1 cellular context compared by ENCODE assay signal in the genomic region with DNA sequence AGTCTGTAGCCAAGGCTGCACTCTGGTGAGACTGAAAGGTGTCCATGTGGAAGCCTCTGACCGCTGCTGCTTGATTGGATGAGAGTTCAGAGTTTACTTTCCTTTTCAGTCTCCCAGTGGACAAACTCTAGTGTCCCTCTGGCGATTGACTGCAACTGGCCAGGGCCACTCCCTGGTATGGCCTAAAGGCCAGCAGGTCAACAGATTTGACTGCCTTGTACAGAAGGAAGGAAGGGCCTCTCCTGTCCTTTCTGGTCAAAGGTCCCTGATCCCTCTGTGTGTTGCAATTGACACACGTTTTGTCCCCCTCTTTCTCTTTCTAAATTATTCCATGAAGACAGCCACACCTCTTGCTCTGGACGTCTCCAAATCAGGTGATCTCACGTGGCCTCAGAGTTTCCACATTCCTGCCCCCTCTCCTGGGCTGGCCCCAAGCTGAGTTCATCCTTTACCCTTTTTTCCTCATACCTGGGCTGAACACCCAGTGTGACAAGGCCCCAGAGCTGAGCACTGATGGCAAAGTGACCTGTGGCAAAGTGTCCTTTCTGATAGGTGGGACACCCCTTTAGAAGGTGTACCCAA.
TF ChIP-seq lines count a peak whose summit lies in the region.

No MANE protein-coding gene starts in this region.

TF ChIP-seq in HepG2, 621 proteins besides CTCF, POLR2A, EP300 and RAD21 (continued from another document and continues in another):
- TF ChIP-seq MTA1 (CRISPR knock-in tag; IDR thresholded peaks at IDR 0.05; ENCODE audit: borderline replicate concordance) (peak; percentile 48; the same call in 1 of the 2 replicates), ELF4 (CRISPR knock-in tag; IDR thresholded peaks at IDR 0.05; ENCODE audit: borderline replicate concordance) (no peak), ZNF761 (CRISPR knock-in tag; conservative IDR thresholded peaks at IDR 0.05) (0 out of 2 replicates have a peak, but pooled peaks have one; percentile 43), CC2D1A (CRISPR knock-in tag; IDR thresholded peaks at IDR 0.05) (no peak), GATAD2A (CRISPR knock-in tag; IDR thresholded peaks at IDR 0.05) (peak; percentile 77), FOXO1 (CRISPR knock-in tag; IDR thresholded peaks at IDR 0.05) (peak; percentile 77), ZNF230 (CRISPR knock-in tag; IDR thresholded peaks at IDR 0.05) (peak; percentile 47; the same call in 1 of the 2 replicates), ZNF549 (CRISPR knock-in tag; IDR thresholded peaks at IDR 0.05) (no peak), ZNF431 (CRISPR knock-in tag; IDR thresholded peaks at IDR 0.05; ENCODE audit: borderline replicate concordance, low read depth) (no peak), XBP1 (CRISPR knock-in tag; IDR thresholded peaks at IDR 0.05) (no peak), NFATC3 (CRISPR knock-in tag; IDR thresholded peaks at IDR 0.05) (no peak), MIER3 (CRISPR knock-in tag; IDR thresholded peaks at IDR 0.05; ENCODE audit: borderline replicate concordance) (no peak), MED1 (CRISPR knock-in tag; IDR thresholded peaks at IDR 0.05) (0 out of 2 replicates have a peak, but pooled peaks have one; percentile 41), ETV5 (CRISPR knock-in tag; IDR thresholded peaks at IDR 0.05; ENCODE audit: borderline replicate concordance) (peak; percentile 27; the same call in 1 of the 2 replicates), NR2F6 (IDR thresholded peaks at IDR 0.05) (peak; percentile 92), NR2F6 (CRISPR knock-in tag; IDR thresholded peaks at IDR 0.05) (peak; percentile 93), ZNF3 (CRISPR knock-in tag; IDR thresholded peaks at IDR 0.05) (no peak), ZSCAN25 (CRISPR knock-in tag; IDR thresholded peaks at IDR 0.05) (no peak), ZNF317 (CRISPR knock-in tag; IDR thresholded peaks at IDR 0.05) (0 out of 2 replicates have a peak, but pooled peaks have one; percentile 38), ZFP82 (CRISPR knock-in tag; IDR thresholded peaks at IDR 0.05; ENCODE audit: borderline replicate concordance) (no peak), ZNF768 (CRISPR knock-in tag; IDR thresholded peaks at IDR 0.05) (no peak), SRY (CRISPR knock-in tag; IDR thresholded peaks at IDR 0.05) (no peak), ZNF615 (CRISPR knock-in tag; IDR thresholded peaks at IDR 0.05; ENCODE audit: borderline replicate concordance) (no peak), GTF3A (CRISPR knock-in tag; conservative IDR thresholded peaks at IDR 0.05) (no peak), MXD4 (CRISPR knock-in tag; IDR thresholded peaks at IDR 0.05) (0 out of 2 replicates have a peak, but pooled peaks have one; percentile 61), ZNF329 (CRISPR knock-in tag; IDR thresholded peaks at IDR 0.05; ENCODE audit: low read depth) (no peak), ZNF383 (CRISPR knock-in tag; IDR thresholded peaks at IDR 0.05; ENCODE audit: borderline replicate concordance) (no peak), ZNF441 (CRISPR knock-in tag; IDR thresholded peaks at IDR 0.05; ENCODE audit: borderline replicate concordance) (no peak), REPIN1 (CRISPR knock-in tag; IDR thresholded peaks at IDR 0.05; ENCODE audit: borderline replicate concordance, low read depth) (peak; percentile 57; the same call in 1 of the 2 replicates), HNRNPUL1 (IDR thresholded peaks at IDR 0.05; ENCODE audit: low read depth, low read length) (no peak), GATAD1 (CRISPR knock-in tag; IDR thresholded peaks at IDR 0.05) (no peak), MED8 (CRISPR knock-in tag; IDR thresholded peaks at IDR 0.05; ENCODE audit: insufficient replicate concordance) (peak; percentile 32), ARNTL (CRISPR knock-in tag; IDR thresholded peaks at IDR 0.05) (peak; percentile 76), SP2 (CRISPR knock-in tag; IDR thresholded peaks at IDR 0.05) (no peak; the same call in 1 of the 2 replicates), TCF12 (IDR thresholded peaks at IDR 0.05) (no peak), TCF12 (CRISPR knock-in tag; IDR thresholded peaks at IDR 0.05) (no peak), ZNF331 (CRISPR knock-in tag; IDR thresholded peaks at IDR 0.05) (peak; percentile 74; the same call in 1 of the 2 replicates), PHF21A (CRISPR knock-in tag; IDR thresholded peaks at IDR 0.05) (peak; percentile 87), AGO2 (optimal IDR thresholded peaks at IDR 0.05; ENCODE audit: low read depth, low read length) (no peak), POLR2AphosphoS5 (IDR thresholded peaks at IDR 0.05; ENCODE audit: low read depth, low read length) (peak; percentile 30; the same call in 1 of the 2 replicates), ZNF772 (CRISPR knock-in tag; IDR thresholded peaks at IDR 0.05) (no peak), PITX1 (CRISPR knock-in tag; IDR thresholded peaks at IDR 0.05) (0 out of 2 replicates have a peak, but pooled peaks have one; percentile 46)
- TF ChIP-seq, protein P1, sequence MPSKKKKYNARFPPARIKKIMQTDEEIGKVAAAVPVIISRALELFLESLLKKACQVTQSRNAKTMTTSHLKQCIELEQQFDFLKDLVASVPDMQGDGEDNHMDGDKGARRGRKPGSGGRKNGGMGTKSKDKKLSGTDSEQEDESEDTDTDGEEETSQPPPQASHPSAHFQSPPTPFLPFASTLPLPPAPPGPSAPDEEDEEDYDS (CRISPR knock-in tag; IDR thresholded peaks at IDR 0.05), result 0 out of 2 replicates have a peak, but pooled peaks have one; percentile 35
- TF ChIP-seq, protein P2, sequence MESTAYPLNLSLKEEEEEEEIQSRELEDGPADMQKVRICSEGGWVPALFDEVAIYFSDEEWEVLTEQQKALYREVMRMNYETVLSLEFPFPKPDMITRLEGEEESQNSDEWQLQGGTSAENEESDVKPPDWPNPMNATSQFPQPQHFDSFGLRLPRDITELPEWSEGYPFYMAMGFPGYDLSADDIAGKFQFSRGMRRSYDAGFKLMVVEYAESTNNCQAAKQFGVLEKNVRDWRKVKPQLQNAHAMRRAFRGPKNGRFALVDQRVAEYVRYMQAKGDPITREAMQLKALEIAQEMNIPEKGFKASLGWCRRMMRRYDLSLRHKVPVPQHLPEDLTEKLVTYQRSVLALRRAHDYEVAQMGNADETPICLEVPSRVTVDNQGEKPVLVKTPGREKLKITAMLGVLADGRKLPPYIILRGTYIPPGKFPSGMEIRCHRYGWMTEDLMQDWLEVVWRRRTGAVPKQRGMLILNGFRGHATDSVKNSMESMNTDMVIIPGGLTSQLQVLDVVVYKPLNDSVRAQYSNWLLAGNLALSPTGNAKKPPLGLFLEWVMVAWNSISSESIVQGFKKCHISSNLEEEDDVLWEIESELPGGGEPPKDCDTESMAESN (CRISPR knock-in tag; conservative IDR thresholded peaks at IDR 0.05), result no peak
- TF ChIP-seq, protein P3, sequence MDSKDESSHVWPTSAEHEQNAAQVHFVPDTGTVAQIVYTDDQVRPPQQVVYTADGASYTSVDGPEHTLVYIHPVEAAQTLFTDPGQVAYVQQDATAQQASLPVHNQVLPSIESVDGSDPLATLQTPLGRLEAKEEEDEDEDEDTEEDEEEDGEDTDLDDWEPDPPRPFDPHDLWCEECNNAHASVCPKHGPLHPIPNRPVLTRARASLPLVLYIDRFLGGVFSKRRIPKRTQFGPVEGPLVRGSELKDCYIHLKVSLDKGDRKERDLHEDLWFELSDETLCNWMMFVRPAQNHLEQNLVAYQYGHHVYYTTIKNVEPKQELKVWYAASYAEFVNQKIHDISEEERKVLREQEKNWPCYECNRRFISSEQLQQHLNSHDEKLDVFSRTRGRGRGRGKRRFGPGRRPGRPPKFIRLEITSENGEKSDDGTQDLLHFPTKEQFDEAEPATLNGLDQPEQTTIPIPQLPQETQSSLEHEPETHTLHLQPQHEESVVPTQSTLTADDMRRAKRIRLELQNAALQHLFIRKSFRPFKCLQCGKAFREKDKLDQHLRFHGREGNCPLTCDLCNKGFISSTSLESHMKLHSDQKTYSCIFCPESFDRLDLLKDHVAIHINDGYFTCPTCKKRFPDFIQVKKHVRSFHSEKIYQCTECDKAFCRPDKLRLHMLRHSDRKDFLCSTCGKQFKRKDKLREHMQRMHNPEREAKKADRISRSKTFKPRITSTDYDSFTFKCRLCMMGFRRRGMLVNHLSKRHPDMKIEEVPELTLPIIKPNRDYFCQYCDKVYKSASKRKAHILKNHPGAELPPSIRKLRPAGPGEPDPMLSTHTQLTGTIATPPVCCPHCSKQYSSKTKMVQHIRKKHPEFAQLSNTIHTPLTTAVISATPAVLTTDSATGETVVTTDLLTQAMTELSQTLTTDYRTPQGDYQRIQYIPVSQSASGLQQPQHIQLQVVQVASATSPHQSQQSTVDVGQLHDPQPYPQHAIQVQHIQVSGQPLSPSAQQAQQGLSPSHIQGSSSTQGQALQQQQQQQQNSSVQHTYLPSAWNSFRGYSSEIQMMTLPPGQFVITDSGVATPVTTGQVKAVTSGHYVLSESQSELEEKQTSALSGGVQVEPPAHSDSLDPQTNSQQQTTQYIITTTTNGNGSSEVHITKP (CRISPR knock-in tag; IDR thresholded peaks at IDR 0.05; ENCODE audit: low read depth), result 0 out of 2 replicates have a peak, but pooled peaks have one; percentile 61
- TF ChIP-seq, protein P4, sequence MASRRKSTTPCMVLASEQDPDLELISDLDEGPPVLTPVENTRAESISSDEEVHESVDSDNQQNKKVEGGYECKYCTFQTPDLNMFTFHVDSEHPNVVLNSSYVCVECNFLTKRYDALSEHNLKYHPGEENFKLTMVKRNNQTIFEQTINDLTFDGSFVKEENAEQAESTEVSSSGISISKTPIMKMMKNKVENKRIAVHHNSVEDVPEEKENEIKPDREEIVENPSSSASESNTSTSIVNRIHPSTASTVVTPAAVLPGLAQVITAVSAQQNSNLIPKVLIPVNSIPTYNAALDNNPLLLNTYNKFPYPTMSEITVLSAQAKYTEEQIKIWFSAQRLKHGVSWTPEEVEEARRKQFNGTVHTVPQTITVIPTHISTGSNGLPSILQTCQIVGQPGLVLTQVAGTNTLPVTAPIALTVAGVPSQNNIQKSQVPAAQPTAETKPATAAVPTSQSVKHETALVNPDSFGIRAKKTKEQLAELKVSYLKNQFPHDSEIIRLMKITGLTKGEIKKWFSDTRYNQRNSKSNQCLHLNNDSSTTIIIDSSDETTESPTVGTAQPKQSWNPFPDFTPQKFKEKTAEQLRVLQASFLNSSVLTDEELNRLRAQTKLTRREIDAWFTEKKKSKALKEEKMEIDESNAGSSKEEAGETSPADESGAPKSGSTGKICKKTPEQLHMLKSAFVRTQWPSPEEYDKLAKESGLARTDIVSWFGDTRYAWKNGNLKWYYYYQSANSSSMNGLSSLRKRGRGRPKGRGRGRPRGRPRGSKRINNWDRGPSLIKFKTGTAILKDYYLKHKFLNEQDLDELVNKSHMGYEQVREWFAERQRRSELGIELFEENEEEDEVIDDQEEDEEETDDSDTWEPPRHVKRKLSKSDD (CRISPR knock-in tag; IDR thresholded peaks at IDR 0.05; ENCODE audit: low read depth), result no peak
- TF ChIP-seq, protein P5, sequence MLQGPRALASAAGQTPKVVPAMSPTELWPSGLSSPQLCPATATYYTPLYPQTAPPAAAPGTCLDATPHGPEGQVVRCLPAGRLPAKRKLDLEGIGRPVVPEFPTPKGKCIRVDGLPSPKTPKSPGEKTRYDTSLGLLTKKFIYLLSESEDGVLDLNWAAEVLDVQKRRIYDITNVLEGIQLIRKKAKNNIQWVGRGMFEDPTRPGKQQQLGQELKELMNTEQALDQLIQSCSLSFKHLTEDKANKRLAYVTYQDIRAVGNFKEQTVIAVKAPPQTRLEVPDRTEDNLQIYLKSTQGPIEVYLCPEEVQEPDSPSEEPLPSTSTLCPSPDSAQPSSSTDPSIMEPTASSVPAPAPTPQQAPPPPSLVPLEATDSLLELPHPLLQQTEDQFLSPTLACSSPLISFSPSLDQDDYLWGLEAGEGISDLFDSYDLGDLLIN (CRISPR knock-in tag; IDR thresholded peaks at IDR 0.05; ENCODE audit: borderline replicate concordance), result no peak
- TF ChIP-seq, protein P6, sequence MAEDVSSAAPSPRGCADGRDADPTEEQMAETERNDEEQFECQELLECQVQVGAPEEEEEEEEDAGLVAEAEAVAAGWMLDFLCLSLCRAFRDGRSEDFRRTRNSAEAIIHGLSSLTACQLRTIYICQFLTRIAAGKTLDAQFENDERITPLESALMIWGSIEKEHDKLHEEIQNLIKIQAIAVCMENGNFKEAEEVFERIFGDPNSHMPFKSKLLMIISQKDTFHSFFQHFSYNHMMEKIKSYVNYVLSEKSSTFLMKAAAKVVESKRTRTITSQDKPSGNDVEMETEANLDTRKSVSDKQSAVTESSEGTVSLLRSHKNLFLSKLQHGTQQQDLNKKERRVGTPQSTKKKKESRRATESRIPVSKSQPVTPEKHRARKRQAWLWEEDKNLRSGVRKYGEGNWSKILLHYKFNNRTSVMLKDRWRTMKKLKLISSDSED (CRISPR knock-in tag; IDR thresholded peaks at IDR 0.05), result no peak
- TF ChIP-seq, protein P7, sequence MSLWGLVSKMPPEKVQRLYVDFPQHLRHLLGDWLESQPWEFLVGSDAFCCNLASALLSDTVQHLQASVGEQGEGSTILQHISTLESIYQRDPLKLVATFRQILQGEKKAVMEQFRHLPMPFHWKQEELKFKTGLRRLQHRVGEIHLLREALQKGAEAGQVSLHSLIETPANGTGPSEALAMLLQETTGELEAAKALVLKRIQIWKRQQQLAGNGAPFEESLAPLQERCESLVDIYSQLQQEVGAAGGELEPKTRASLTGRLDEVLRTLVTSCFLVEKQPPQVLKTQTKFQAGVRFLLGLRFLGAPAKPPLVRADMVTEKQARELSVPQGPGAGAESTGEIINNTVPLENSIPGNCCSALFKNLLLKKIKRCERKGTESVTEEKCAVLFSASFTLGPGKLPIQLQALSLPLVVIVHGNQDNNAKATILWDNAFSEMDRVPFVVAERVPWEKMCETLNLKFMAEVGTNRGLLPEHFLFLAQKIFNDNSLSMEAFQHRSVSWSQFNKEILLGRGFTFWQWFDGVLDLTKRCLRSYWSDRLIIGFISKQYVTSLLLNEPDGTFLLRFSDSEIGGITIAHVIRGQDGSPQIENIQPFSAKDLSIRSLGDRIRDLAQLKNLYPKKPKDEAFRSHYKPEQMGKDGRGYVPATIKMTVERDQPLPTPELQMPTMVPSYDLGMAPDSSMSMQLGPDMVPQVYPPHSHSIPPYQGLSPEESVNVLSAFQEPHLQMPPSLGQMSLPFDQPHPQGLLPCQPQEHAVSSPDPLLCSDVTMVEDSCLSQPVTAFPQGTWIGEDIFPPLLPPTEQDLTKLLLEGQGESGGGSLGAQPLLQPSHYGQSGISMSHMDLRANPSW (CRISPR knock-in tag; IDR thresholded peaks at IDR 0.05; ENCODE audit: borderline replicate concordance), result no peak
- TF ChIP-seq, protein P8, sequence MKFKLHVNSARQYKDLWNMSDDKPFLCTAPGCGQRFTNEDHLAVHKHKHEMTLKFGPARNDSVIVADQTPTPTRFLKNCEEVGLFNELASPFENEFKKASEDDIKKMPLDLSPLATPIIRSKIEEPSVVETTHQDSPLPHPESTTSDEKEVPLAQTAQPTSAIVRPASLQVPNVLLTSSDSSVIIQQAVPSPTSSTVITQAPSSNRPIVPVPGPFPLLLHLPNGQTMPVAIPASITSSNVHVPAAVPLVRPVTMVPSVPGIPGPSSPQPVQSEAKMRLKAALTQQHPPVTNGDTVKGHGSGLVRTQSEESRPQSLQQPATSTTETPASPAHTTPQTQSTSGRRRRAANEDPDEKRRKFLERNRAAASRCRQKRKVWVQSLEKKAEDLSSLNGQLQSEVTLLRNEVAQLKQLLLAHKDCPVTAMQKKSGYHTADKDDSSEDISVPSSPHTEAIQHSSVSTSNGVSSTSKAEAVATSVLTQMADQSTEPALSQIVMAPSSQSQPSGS (CRISPR knock-in tag; IDR thresholded peaks at IDR 0.05), result peak; percentile 60; the same call in 1 of the 2 replicates
- TF ChIP-seq, protein P9, sequence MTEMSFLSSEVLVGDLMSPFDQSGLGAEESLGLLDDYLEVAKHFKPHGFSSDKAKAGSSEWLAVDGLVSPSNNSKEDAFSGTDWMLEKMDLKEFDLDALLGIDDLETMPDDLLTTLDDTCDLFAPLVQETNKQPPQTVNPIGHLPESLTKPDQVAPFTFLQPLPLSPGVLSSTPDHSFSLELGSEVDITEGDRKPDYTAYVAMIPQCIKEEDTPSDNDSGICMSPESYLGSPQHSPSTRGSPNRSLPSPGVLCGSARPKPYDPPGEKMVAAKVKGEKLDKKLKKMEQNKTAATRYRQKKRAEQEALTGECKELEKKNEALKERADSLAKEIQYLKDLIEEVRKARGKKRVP (CRISPR knock-in tag; IDR thresholded peaks at IDR 0.05), result peak in 1 of 2 experiments; percentile 78; a peak in 2 of 4 replicates
